ENCODE assay signal across 8 cellular contexts in the genomic region with DNA sequence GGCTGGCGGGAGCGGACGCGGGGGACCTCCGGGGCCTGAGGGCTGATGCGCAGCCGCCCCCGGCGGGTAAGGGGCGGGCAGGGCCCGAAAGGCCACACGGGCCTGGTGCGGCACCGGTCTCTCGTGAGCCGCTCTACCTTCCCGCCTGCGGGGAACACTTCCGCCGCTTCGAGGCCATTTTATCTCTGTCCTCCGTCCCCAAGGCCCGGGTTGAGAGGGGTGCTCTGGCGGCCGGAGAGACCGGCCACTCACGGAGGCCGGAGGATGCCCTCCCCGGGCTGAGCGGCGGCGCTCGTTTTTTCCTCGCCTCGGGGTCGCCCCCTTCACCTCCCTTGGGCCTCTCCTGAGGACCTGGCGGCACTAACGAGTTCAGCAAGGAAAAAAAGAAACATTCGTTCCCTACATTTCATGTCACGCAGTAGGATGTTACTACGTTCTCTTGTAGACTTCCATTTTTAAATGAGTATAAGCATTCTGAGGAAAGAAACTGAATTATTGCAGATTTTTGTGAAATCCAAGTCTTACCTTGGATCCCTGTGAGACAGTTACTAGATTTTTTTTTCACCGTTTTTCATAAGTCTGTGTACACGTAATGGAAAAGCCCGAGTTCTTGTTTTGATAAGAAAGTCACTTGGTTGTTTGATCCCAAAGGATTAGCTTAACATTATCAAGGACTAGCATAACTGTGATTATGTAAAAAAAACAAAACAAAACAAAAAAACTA. TPM values are rescaled to one million over a fixed set of nuclear protein-coding genes. Genes with fewer than 3 reads are reported as not detected.
A peak's percentile ranks its signal among the peaks of the same experiment; 100 is the strongest.
DNase-seq lines count a peak whose midpoint lies in the region; ATAC-seq and TF ChIP-seq lines count a peak whose summit lies in the region.

No MANE protein-coding gene starts in this region.

- peak; percentile 39 for ATAC-seq in GM18511 (IDR thresholded peaks at IDR 0.05; ENCODE audit: unreplicated experiment)
- peak; percentile 39 for ATAC-seq in HG02970 (IDR thresholded peaks at IDR 0.05; ENCODE audit: low FRiP score, unreplicated experiment)
- ATAC-seq in stimulated activated naive CD8-positive, alpha-beta T cell treated with anti-CD3 and anti-CD28 coated beads, Interleukin-15, Interleukin-2, amounts not matched to agents 100 U/mL and 50 U/mL, for 24 hours: peak; percentile 42

- no peak for TF ChIP-seq CTCF in BJ (IDR thresholded peaks at IDR 0.05; ENCODE audit: insufficient read depth, low read depth, low read length)

- in situ Hi-C loops in T47D (cut with HindIII; ENCODE audit: low pct_unique_long_range_greater_than_20kb, low sequenced_read_pairs): no loop called here

- CTCF ChIA-PET in BJ (lab: Yijun Ruan, JAX): interaction anchor here (1.2 kb wide), 1 partner anchor 36 kb away, joined by 3 read pairs; no protein-coding TSS in a partner anchor

- H3K27me3 ChIP-seq in BJ (ENCODE audit: control insufficient read depth, insufficient read depth, low read length): no peaks in the 10 kb centered on the region
- H3K27me3 ChIP-seq in layer of hippocampus (ENCODE audit: control insufficient read depth, insufficient read depth, low read length): no peaks in the 10 kb centered on the region

- POLR2A ChIA-PET in BJ (lab: Charles Lee): no interaction called here

- no peaks in the 10 kb centered on the region for H3K36me3 ChIP-seq in BJ (ENCODE audit: control insufficient read depth, insufficient read depth, low read length)

- peak overlapping the region; percentile 92 for H3K4me3 ChIP-seq in BJ (ENCODE audit: low read depth, low read length)

- no peak for DNase-seq in BJ (ENCODE audit: low read depth)
- DNase-seq in NCI-H82 treated with DMSO at 0.1 percent for 48 hours (lab: John Stamatoyannopoulos, UW; ENCODE audit: unreplicated experiment): peak; percentile 15
- peak; percentile 13 to 31 for DNase-seq in T47D (ENCODE audit: low read depth in 1 of 2, low spot score in 1 of 2)
- no peak for DNase-seq in stimulated activated naive CD8-positive, alpha-beta T cell treated with anti-CD3 and anti-CD28 coated beads, Interleukin-15, Interleukin-2, amounts not matched to agents 100 U/mL and 50 U/mL, for 24 hours
- no peak for DNase-seq in NCI-H2196 (lab: John Stamatoyannopoulos, UW; ENCODE audit: unreplicated experiment)

- H3K27ac ChIP-seq in layer of hippocampus (ENCODE audit: low read depth, low read length): peak overlapping the region; percentile 95

RNA-seq across cellular contexts. Expression of a gene that starts 0.6 kb away (rescaled TPM):
- polyA plus RNA-seq in BJ (2011; rRNA removed): 10.0 and 23.3 TPM in 2 replicates
- polyA minus RNA-seq in BJ (2011; rRNA and poly(A)+ RNA removed): 21.7 and 24.0 TPM in 2 replicates

RNA-seq across cellular contexts. Expression of a gene that starts 34.0 kb away (rescaled TPM):
- 12.5 and 16.0 TPM in 2 replicates for polyA plus RNA-seq in BJ (2011; rRNA removed)
- polyA minus RNA-seq in BJ (2011; rRNA and poly(A)+ RNA removed): 6.0 and 6.2 TPM in 2 replicates

RNA-seq across cellular contexts. Expression of a gene that starts 34.8 kb away (rescaled TPM):
- 39.4 and 42.1 TPM in 2 replicates for polyA plus RNA-seq in BJ (2011; rRNA removed)
- polyA minus RNA-seq in BJ (2011; rRNA and poly(A)+ RNA removed): 48.7 and 52.8 TPM in 2 replicates

Comparison
In these comparisons a context has a peak if more than half of its experiments do, and no peak if none do; other contexts are left out.
1. DNase-seq: peak in NCI-H82 treated with DMSO at 0.1 percent for 48 hours (single experiment) and T47D (2 of 2); none in BJ (single experiment), stimulated activated naive CD8-positive, alpha-beta T cell treated with anti-CD3 and anti-CD28 coated beads, Interleukin-15, Interleukin-2, amounts not matched to agents 100 U/mL and 50 U/mL, for 24 hours (single experiment) and NCI-H2196 (single experiment).
2. Peak in every context shown above with its lines, with median percentiles within 50 percentile points of each other: ATAC-seq.